ENCODE assay signal across 7 cellular contexts in genomic region chr10:69533658-69534057, GRCh38. TPM values are rescaled to one million over a fixed set of nuclear protein-coding genes. Genes with fewer than 3 reads are reported as not detected.
"Had no signal": no experiment of that assay in that cellular context is flagged by ENCODE, and none has a peak within 500 bp of the region (broad histone marks: within the 10 kb centered on the region; RNA-seq: fewer than 3 reads in every experiment).

No MANE protein-coding gene starts in this region.

- H3K4me3 ChIP-seq: K562 had no signal

- ATAC-seq: HepG2, K562 had no signal

- DNase-seq: IMR-90, KBM-7 had no signal

- H3K27ac ChIP-seq: HL-60 had no signal

RNA-seq across cellular contexts. Expression of gene NEUROG3, which starts 39.6 kb away (rescaled TPM):
- total RNA-seq: HepG2, HT1080, IMR-90, K562 had no signal
- polyA plus RNA-seq: HepG2, IgD-negative memory B cell, IMR-90, K562 had no signal
